ENCODE assay signal across 11 cellular contexts in genomic region chr10:106089855-106090254, GRCh38.
"Had no signal": no experiment of that assay in that cellular context is flagged by ENCODE, and none has a peak within 500 bp of the region (broad histone marks: within the 10 kb centered on the region; RNA-seq: fewer than 3 reads in every experiment).

No MANE protein-coding gene starts in this region.

- H3K4me3 Mint-ChIP-seq: GM23338, H9, HFFc6 had no signal

- H3K9me3 ChIP-seq: HAP-1 had no signal

- H3K4me3 ChIP-seq: GM23248, GM23338, HAP-1 had no signal

- H3K27ac ChIP-seq: GM23248 had no signal

- H3K4me1 ChIP-seq: HAP-1 had no signal

- DNase-seq: GM23248, GOT3, H7, H9, HCEC 1CT, HFFc6 had no signal

- H3K4me1 Mint-ChIP-seq: GM23338 had no signal

- H3K4me2 ChIP-seq: GM23338 had no signal

- FAIRE-seq: H1, H54 had no signal

- ATAC-seq: GM23338, HCT116 had no signal

- H2AFZ ChIP-seq: GM23248, GM23338 had no signal

- H3K9me3 Mint-ChIP-seq: GM23338, H9 had no signal

- H3K36me3 ChIP-seq: HAP-1 had no signal

- H3K27ac Mint-ChIP-seq: GM23338, H9, HFFc6 had no signal

- H3K9ac ChIP-seq: GM23248 had no signal
